15 cellular contexts compared by ENCODE assay signal in the genomic region with DNA sequence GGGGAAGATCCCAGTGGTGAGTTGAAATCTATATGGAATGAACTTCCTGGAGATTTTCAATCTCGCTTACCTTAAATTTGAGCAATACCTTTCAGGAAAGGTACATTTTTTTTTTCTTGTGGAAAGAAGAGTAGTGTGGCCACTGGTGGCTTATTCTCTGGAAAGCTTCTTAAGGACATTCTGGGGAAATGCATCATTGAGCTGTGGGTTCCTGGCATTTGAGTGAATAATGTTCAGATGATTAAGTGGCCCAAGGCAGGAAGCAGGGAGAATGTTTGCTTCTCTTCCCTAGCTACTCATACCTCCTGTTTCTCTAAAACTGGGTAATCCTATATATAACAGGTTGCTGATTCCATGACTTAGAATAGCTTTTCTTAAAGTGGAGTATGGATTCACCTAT. TPM values are rescaled to one million over a fixed set of nuclear protein-coding genes. Genes with fewer than 3 reads are reported as not detected.
DNase-seq lines count a peak whose midpoint lies in the region; ATAC-seq, FAIRE-seq and TF ChIP-seq lines count a peak whose summit lies in the region.
"Had no signal": no experiment of that assay in that cellular context is flagged by ENCODE, and none has a peak within 500 bp of the region (broad histone marks: within the 10 kb centered on the region; RNA-seq: fewer than 3 reads in every experiment).

No MANE protein-coding gene starts in this region.

- H3K27ac ChIP-seq in astrocyte (ENCODE audit: low read depth, low read length), result peak overlapping the region; percentile 19
- no peak overlapping the region for H3K27ac ChIP-seq in pancreas
- H3K27ac ChIP-seq: SK-N-MC had no signal

- H3K27me3 ChIP-seq in astrocyte (ENCODE audit: insufficient read depth, low read length) (no peaks in the 10 kb centered on the region), pancreas (no peaks in the 10 kb centered on the region)

- peaks cover 91% of the 10 kb centered on the region for H3K79me2 ChIP-seq in astrocyte (ENCODE audit: insufficient read depth, low read length)

- no peak overlapping the region for H3K4me3 Mint-ChIP-seq in astrocyte (ENCODE audit: unreplicated experiment)
- no peak overlapping the region for H3K4me3 Mint-ChIP-seq in activated naive CD4-positive, alpha-beta T cell treated with anti-CD3 and anti-CD28 coated beads for 36 hours
- H3K4me3 Mint-ChIP-seq: activated B cell treated with CpG ODN at 0.5 μM for 24 hours had no signal

- intact Hi-C loops in activated naive CD4-positive, alpha-beta T cell treated with anti-CD3 and anti-CD28 coated beads for 36 hours (cut with micrococcal nuclease), result no loop called here
- intact Hi-C loops in pancreas (cut with DNase I), result no loop called here

- H3K9me3 ChIP-seq in astrocyte (ENCODE audit: insufficient read depth, low read depth, low read length), result no peaks in the 10 kb centered on the region
- H3K9me3 ChIP-seq in pancreas, result no peaks in the 10 kb centered on the region

- FAIRE-seq in astrocyte (lab: Jason Lieb, UNC), result peak; percentile 92
- no peak for FAIRE-seq in pancreas (lab: Jason Lieb, UNC)
- FAIRE-seq: urothelium cell line had no signal

- no peaks in the 10 kb centered on the region for H3K27me3 Mint-ChIP-seq in astrocyte (ENCODE audit: low read depth, unreplicated experiment)
- H3K27me3 Mint-ChIP-seq in activated naive CD4-positive, alpha-beta T cell treated with anti-CD3 and anti-CD28 coated beads for 36 hours (ENCODE audit: low read depth), result no peaks in the 10 kb centered on the region
- H3K27me3 Mint-ChIP-seq: activated B cell treated with CpG ODN at 0.5 μM for 24 hours; naive thymus-derived CD8-positive, alpha-beta T cell had no signal

- H3K27ac Mint-ChIP-seq in astrocyte (ENCODE audit: unreplicated experiment), result no peak overlapping the region
- H3K27ac Mint-ChIP-seq in activated naive CD4-positive, alpha-beta T cell treated with anti-CD3 and anti-CD28 coated beads for 36 hours, result no peak overlapping the region
- H3K27ac Mint-ChIP-seq: activated B cell treated with CpG ODN at 0.5 μM for 24 hours had no signal

- no peaks in the 10 kb centered on the region for H3K9me3 Mint-ChIP-seq in astrocyte (ENCODE audit: unreplicated experiment)
- no peaks in the 10 kb centered on the region for H3K9me3 Mint-ChIP-seq in activated naive CD4-positive, alpha-beta T cell treated with anti-CD3 and anti-CD28 coated beads for 36 hours
- H3K9me3 Mint-ChIP-seq: activated B cell treated with CpG ODN at 0.5 μM for 24 hours; naive thymus-derived CD8-positive, alpha-beta T cell had no signal

- H3K4me2 ChIP-seq in astrocyte (ENCODE audit: low read length), result peak overlapping the region; percentile 50

- in situ Hi-C loops in ACHN (cut with HindIII; ENCODE audit: low pct_ligation_motif_present, low pct_unique_long_range_greater_than_20kb, low sequenced_read_pairs), result no loop called here

- WGBS in pancreas, 2 donors, result 81 to 100% methylated on average over 1 of the region's 1 CpG

- H3K36me3 Mint-ChIP-seq in astrocyte (ENCODE audit: low read depth, unreplicated experiment), result peaks cover 2% of the 10 kb centered on the region
- H3K36me3 Mint-ChIP-seq in activated naive CD4-positive, alpha-beta T cell treated with anti-CD3 and anti-CD28 coated beads for 36 hours (ENCODE audit: low read depth), result peaks cover 4% of the 10 kb centered on the region

- H3K36me3 ChIP-seq in astrocyte (ENCODE audit: insufficient read depth, low read length) (no peaks in the 10 kb centered on the region), pancreas (no peaks in the 10 kb centered on the region)

- H3K4me1 ChIP-seq in astrocyte (ENCODE audit: insufficient read depth, low read length), result peaks cover 8% of the 10 kb centered on the region
- H3K4me1 ChIP-seq in pancreas, result no peaks in the 10 kb centered on the region

- H3K4me3 ChIP-seq in HFF-Myc (replicated peaks; ENCODE audit: low read depth, low read length), result no peak overlapping the region
- H3K4me3 ChIP-seq in astrocyte (ENCODE audit: insufficient read depth, low read depth, low read length), result no peak overlapping the region
- no peak overlapping the region for H3K4me3 ChIP-seq in pancreas
- H3K4me3 ChIP-seq: SK-N-MC had no signal

- H3K9ac ChIP-seq in astrocyte (ENCODE audit: low read length), result no peak overlapping the region

- peaks cover 44% of the 10 kb centered on the region for H4K20me1 ChIP-seq in astrocyte (ENCODE audit: insufficient read depth, low read length)

- no peak overlapping the region for H2AFZ ChIP-seq in astrocyte (ENCODE audit: low read depth, low read length)

- TF ChIP-seq CTCF in HFF-Myc (IDR thresholded peaks at IDR 0.05; ENCODE audit: low read depth, low read length, missing control alignments) (no peak), astrocyte (IDR thresholded peaks at IDR 0.05; ENCODE audit: insufficient read depth, low read depth, low read length) (no peak), pancreas (IDR thresholded peaks at IDR 0.05) (no peak)

- peaks cover 23% of the 10 kb centered on the region for H3K4me1 Mint-ChIP-seq in astrocyte (ENCODE audit: low read depth, unreplicated experiment)
- peaks cover 50% of the 10 kb centered on the region for H3K4me1 Mint-ChIP-seq in activated naive CD4-positive, alpha-beta T cell treated with anti-CD3 and anti-CD28 coated beads for 36 hours (ENCODE audit: low read depth)

- CTCF ChIA-PET in activated naive CD4-positive, alpha-beta T cell treated with anti-CD3 and anti-CD28 coated beads for 36 hours (lab: Charles Lee), result no interaction called here

- peak; percentile 16 for DNase-seq in ACHN
- peak; percentile 7 for DNase-seq in HFF-Myc (ENCODE audit: extremely low read depth, low read depth)
- peak; percentile 80 for DNase-seq in astrocyte (ENCODE audit: low read depth)
- DNase-seq in iris pigment epithelial cell (ENCODE audit: low read depth), result peak; percentile 89
- DNase-seq in NCI-H2171 (lab: John Stamatoyannopoulos, UW), result no peak
- DNase-seq in activated naive CD4-positive, alpha-beta T cell treated with anti-CD3 and anti-CD28 coated beads for 36 hours, result no peak
- no peak for DNase-seq in pancreas
- DNase-seq: activated B cell treated with CpG ODN at 0.5 μM for 24 hours; aorta; naive thymus-derived CD8-positive, alpha-beta T cell; NCI-H510A; stimulated activated CD4-positive, alpha-beta T cell treated with anti-CD3 and anti-CD28 coated beads, Interleukin-12 subunit alpha, Interleukin-12 subunit beta, amount 100 ng/mL, for 4 hours had no signal

- ATAC-seq in GM18873 (IDR thresholded peaks at IDR 0.05; ENCODE audit: low FRiP score, unreplicated experiment) (no peak), pancreas (no peak)
- ATAC-seq: naive thymus-derived CD8-positive, alpha-beta T cell had no signal

RNA-seq across cellular contexts. Expression of a gene that starts 31.8 kb away (rescaled TPM):
- 51.2 and 51.5 TPM in 2 replicates for total RNA-seq in astrocyte
- total RNA-seq in activated naive CD4-positive, alpha-beta T cell treated with anti-CD3 and anti-CD28 coated beads for 36 hours, result 10 to 100 TPM; 84.5 to 86.0 TPM
- total RNA-seq in pancreas, result 10 to 100 TPM; 27.5 to 42.8 (median 29.7) TPM
- polyA plus RNA-seq in pancreas, result 10 to 100 TPM in 1 of 2 donors, 1 to 10 TPM in 1; 7.1 to 16.2 TPM

Comparison
In these comparisons a context has a peak if more than half of its experiments do, and no peak if none do; other contexts are left out.
1. DNase-seq: peak in ACHN (single experiment), HFF-Myc (single experiment), astrocyte (single experiment) and iris pigment epithelial cell (single experiment); none in NCI-H2171 (single experiment), activated naive CD4-positive, alpha-beta T cell treated with anti-CD3 and anti-CD28 coated beads for 36 hours (single experiment) and pancreas (0 of 6).